18 cellular contexts compared by ENCODE assay signal in genomic region chr3:34584971-34585370, GRCh38.
"Had no signal": no experiment of that assay in that cellular context is flagged by ENCODE, and none has a peak within 500 bp of the region (broad histone marks: within the 10 kb centered on the region; RNA-seq: fewer than 3 reads in every experiment).

No MANE protein-coding gene starts in this region.

- H3K4me1 ChIP-seq: SJSA1 had no signal

- H3K4me3 ChIP-seq: SJSA1, SK-N-MC had no signal

- DNase-seq: KBM-7, MV-4-11, NCI-H1048, NCI-H1105, NCI-H1417, NCI-H1436 treated with DMSO at 0.1 percent for 48 hours, NCI-H1694, NCI-H187 treated with DMSO at 0.1 percent for 48 hours, NCI-H2029 treated with DMSO at 0.1 percent for 48 hours, NCI-H226, NCI-H510A treated with DMSO at 0.1 percent for 48 hours, NCI-H526 treated with DMSO at 0.1 percent for 48 hours, NCI-H774, Right ventricle myocardium superior, RPMI8226, SIG-M5 had no signal

- H3K36me3 ChIP-seq: SJSA1 had no signal

- H3K27ac ChIP-seq: SJSA1, SK-N-MC had no signal

- H3K27me3 ChIP-seq: SJSA1 had no signal

- H3K9me3 ChIP-seq: SJSA1 had no signal
